ENCODE assay signal across 14 cellular contexts in the genomic region with DNA sequence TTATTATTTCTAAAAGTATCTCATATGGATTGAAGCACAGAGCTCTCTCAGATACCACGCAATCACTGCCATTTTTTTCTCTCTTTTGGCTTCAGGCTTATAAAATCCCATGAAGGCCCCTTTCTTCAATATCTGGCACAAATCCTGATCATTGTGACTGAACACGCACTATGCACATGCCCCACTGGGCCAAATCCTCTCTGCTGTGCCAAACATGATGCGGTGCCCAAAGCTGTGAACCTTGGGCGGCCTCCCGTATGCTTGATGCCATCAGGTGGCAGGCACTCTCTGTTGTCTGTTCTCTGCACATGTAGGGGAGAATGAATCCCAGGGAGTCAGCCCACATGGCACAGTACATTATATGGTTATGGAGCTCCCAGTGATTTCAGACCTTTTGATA.
DNase-seq lines count a peak whose midpoint lies in the region; ATAC-seq and TF ChIP-seq lines count a peak whose summit lies in the region.
"Had no signal": no experiment of that assay in that cellular context is flagged by ENCODE, and none has a peak within 500 bp of the region (broad histone marks: within the 10 kb centered on the region; RNA-seq: fewer than 3 reads in every experiment).

No MANE protein-coding gene starts in this region.

- no peaks in the 10 kb centered on the region for H3K36me3 ChIP-seq in right atrium auricular region
- no peaks in the 10 kb centered on the region for H3K36me3 ChIP-seq in adrenal gland (replicated peaks in 1 of 2)
- H3K36me3 ChIP-seq: BLaER1 treated with 17β-estradiol and CSF1 and Interleukin-3, amounts not matched to agents 10 nM and 100 nM had no signal

- 87 to 100% (median 93%) methylated on average over 3 to 5 of the region's 5 CpGs for WGBS in adrenal gland, 4 donors

- H3K27ac ChIP-seq in right atrium auricular region (no peak overlapping the region), adrenal gland (no peak overlapping the region)
- H3K27ac ChIP-seq: BLaER1 treated with 17β-estradiol and CSF1 and Interleukin-3, amounts not matched to agents 10 nM and 100 nM had no signal

- DNase-seq in Right ventricle myocardium inferior (ENCODE audit: missing footprints) (peak; percentile 41), right atrium auricular region (ENCODE audit: low spot score) (no peak), inferior parietal cortex (ENCODE audit: extremely low spot score) (peak; percentile 15), putamen (ENCODE audit: low spot score) (peak; percentile 28), NCI-H2171 (lab: John Stamatoyannopoulos, UW) (no peak), GM19240 (ENCODE audit: insufficient read length, low spot score) (no peak), adrenal gland (no peak)
- DNase-seq: 8988T; AML-193; CD4-positive, CD25-positive, alpha-beta regulatory T cell had no signal

- TF ChIP-seq CTCF in right atrium auricular region (IDR thresholded peaks at IDR 0.05) (no peak), adrenal gland (IDR thresholded peaks at IDR 0.05) (no peak)

- H3K4me3 ChIP-seq in right atrium auricular region (no peak overlapping the region), adrenal gland (no peak overlapping the region)
- H3K4me3 ChIP-seq: BLaER1 treated with 17β-estradiol and CSF1 and Interleukin-3, amounts not matched to agents 10 nM and 100 nM; GM12878; GM23248 had no signal

- intact Hi-C loops in Right ventricle myocardium inferior (cut with DNase I): no loop called here
- intact Hi-C loops in adrenal gland (cut with DNase I): no loop called here

- H3K9me3 ChIP-seq in right atrium auricular region: no peaks in the 10 kb centered on the region
- no peaks in the 10 kb centered on the region for H3K9me3 ChIP-seq in adrenal gland (replicated peaks in 1 of 3)
- H3K9me3 ChIP-seq: BLaER1 treated with 17β-estradiol and CSF1 and Interleukin-3, amounts not matched to agents 10 nM and 100 nM had no signal

- no peaks in the 10 kb centered on the region for H3K4me1 ChIP-seq in right atrium auricular region
- H3K4me1 ChIP-seq in adrenal gland (replicated peaks in 1 of 2): no peaks in the 10 kb centered on the region
- H3K4me1 ChIP-seq: BLaER1 treated with 17β-estradiol and CSF1 and Interleukin-3, amounts not matched to agents 10 nM and 100 nM had no signal

- TF ChIP-seq POLR2A in adrenal gland (IDR thresholded peaks at IDR 0.05): no peak

- H3K27me3 ChIP-seq in right atrium auricular region (no peaks in the 10 kb centered on the region), adrenal gland (no peaks in the 10 kb centered on the region)
- H3K27me3 ChIP-seq: BLaER1 treated with 17β-estradiol and CSF1 and Interleukin-3, amounts not matched to agents 10 nM and 100 nM had no signal

- no peak for ATAC-seq in Right ventricle myocardium inferior
- ATAC-seq: GM12878, HCT116 had no signal

Comparison
In these comparisons a context has a peak if more than half of its experiments do, and no peak if none do; other contexts are left out.
1. DNase-seq: peak in Right ventricle myocardium inferior (single experiment), inferior parietal cortex (single experiment) and putamen (single experiment); none in right atrium auricular region (single experiment), NCI-H2171 (single experiment), GM19240 (single experiment) and adrenal gland (0 of 7).